16 cellular contexts compared by ENCODE assay signal in the genomic region with DNA sequence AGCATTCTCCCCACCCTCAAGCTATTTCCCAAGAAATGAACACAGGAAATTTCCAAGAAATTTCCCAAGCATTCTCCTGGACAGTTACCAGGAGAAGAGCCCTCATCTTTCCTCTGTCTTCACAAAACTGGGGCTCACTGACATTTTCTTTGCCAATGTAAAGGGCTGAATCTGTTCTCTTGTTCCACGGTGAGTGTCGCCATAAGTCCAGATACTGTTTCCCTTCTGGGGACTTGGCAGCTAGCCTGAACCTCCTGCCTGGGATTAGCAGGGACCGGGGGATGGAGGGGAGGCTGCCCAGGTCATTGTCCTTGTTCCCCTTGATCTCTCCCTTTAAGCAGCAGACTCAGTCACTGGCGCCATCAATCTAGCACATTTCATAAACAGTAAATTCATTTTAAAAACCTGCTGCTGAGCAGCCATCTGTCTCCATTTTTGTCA.
A peak's percentile ranks its signal among the peaks of the same experiment; 100 is the strongest.
DNase-seq lines count a peak whose midpoint lies in the region; ATAC-seq and TF ChIP-seq lines count a peak whose summit lies in the region.
"Had no signal": no experiment of that assay in that cellular context is flagged by ENCODE, and none has a peak within 500 bp of the region (broad histone marks: within the 10 kb centered on the region; RNA-seq: fewer than 3 reads in every experiment).

No MANE protein-coding gene starts in this region.

- no peak for TF ChIP-seq CTCF in omental fat pad (IDR thresholded peaks at IDR 0.05)

- H3K27ac Mint-ChIP-seq in naive thymus-derived CD4-positive, alpha-beta T cell: no peak overlapping the region
- H3K27ac Mint-ChIP-seq: CD14-positive monocyte, memory B cell had no signal

- H3K4me3 Mint-ChIP-seq in naive thymus-derived CD4-positive, alpha-beta T cell: no peak overlapping the region
- H3K4me3 Mint-ChIP-seq: CD14-positive monocyte, memory B cell had no signal

- peak; percentile 79 for DNase-seq in DMS 273 treated with DMSO at 0.1 percent for 48 hours (lab: John Stamatoyannopoulos, UW)
- peak; percentile 78 for DNase-seq in NCI-H524 treated with DMSO at 0.1 percent for 48 hours (lab: John Stamatoyannopoulos, UW)
- DNase-seq in fibroblast of gingiva (ENCODE audit: low read depth): peak; percentile 17
- DNase-seq in omental fat pad (ENCODE audit: low spot score): no peak
- no peak for DNase-seq in stimulated activated CD4-positive, alpha-beta T cell treated with anti-CD3 and anti-CD28 coated beads, Interleukin-12 subunit alpha, Interleukin-12 subunit beta, amount 100 ng/mL, for 4 hours
- no peak for DNase-seq in naive thymus-derived CD4-positive, alpha-beta T cell
- DNase-seq in activated CD4-positive, CD25-positive, alpha-beta regulatory T cell (lab: John Stamatoyannopoulos, UW): no peak
- DNase-seq in GM19240 (ENCODE audit: insufficient read length, low spot score): no peak
- DNase-seq: activated CD8-positive, alpha-beta memory T cell treated with anti-CD3 and anti-CD28 coated beads, Interleukin-2, amount 50 U/mL, for 48 hours; effector CD8-positive, alpha-beta T cell; stimulated activated CD4-positive, alpha-beta T cell treated with anti-CD3 and anti-CD28 coated beads, Interleukin-4, amount 100 ng/mL, for 1 hour; stimulated activated naive CD4-positive, alpha-beta T cell treated with Interleukin-2 at 50 U/mL for 16 hours had no signal

- H3K4me3 ChIP-seq in naive thymus-derived CD4-positive, alpha-beta T cell (ENCODE audit: low read length): no peak overlapping the region

- no peaks in the 10 kb centered on the region for H3K4me1 Mint-ChIP-seq in naive thymus-derived CD4-positive, alpha-beta T cell
- H3K4me1 Mint-ChIP-seq: CD14-positive monocyte, memory B cell had no signal

- no peaks in the 10 kb centered on the region for H3K36me3 ChIP-seq in naive thymus-derived CD4-positive, alpha-beta T cell (ENCODE audit: control insufficient read depth in 2 of 3, insufficient read depth in 3 of 3, low read length in 3 of 3)

- H3K27me3 Mint-ChIP-seq in naive thymus-derived CD4-positive, alpha-beta T cell: peaks cover 5 to 28% (median 16%) of the 10 kb centered on the region in 5 donors

- H3K27me3 ChIP-seq in naive thymus-derived CD4-positive, alpha-beta T cell (ENCODE audit: control insufficient read depth in 2 of 2, insufficient read depth in 2 of 2, low read length in 2 of 2): no peaks in the 10 kb centered on the region

- ATAC-seq in omental fat pad (ENCODE audit: low FRiP score): peak; percentile 65
- no peak for ATAC-seq in naive thymus-derived CD4-positive, alpha-beta T cell
- ATAC-seq: Panc1 had no signal

- no peaks in the 10 kb centered on the region for H3K36me3 Mint-ChIP-seq in naive thymus-derived CD4-positive, alpha-beta T cell
- H3K36me3 Mint-ChIP-seq: CD14-positive monocyte, memory B cell had no signal

- peaks cover 0 to under 1% (median 0%) of the 10 kb centered on the region in 11 donors for H3K9me3 Mint-ChIP-seq in naive thymus-derived CD4-positive, alpha-beta T cell
- H3K9me3 Mint-ChIP-seq: memory B cell had no signal

- no peaks in the 10 kb centered on the region for H3K9me3 ChIP-seq in naive thymus-derived CD4-positive, alpha-beta T cell (ENCODE audit: control insufficient read depth in 2 of 3, low read length in 3 of 3)

- POLR2A ChIA-PET in naive thymus-derived CD4-positive, alpha-beta T cell (lab: Charles Lee): no interaction called here

- no peaks in the 10 kb centered on the region for H3K4me1 ChIP-seq in naive thymus-derived CD4-positive, alpha-beta T cell (ENCODE audit: control insufficient read depth in 2 of 2, insufficient read depth in 2 of 2, low read length in 2 of 2)

- CTCF ChIA-PET in naive thymus-derived CD4-positive, alpha-beta T cell (lab: Charles Lee): no interaction called here

- intact Hi-C loops in naive thymus-derived CD4-positive, alpha-beta T cell (cut with micrococcal nuclease): no loop called here

- H3K27ac ChIP-seq in naive thymus-derived CD4-positive, alpha-beta T cell (ENCODE audit: low read depth, low read length): no peak overlapping the region
- H3K27ac ChIP-seq: KMS-11 had no signal

Comparison
In these comparisons a context has a peak if more than half of its experiments do, and no peak if none do; other contexts are left out.
1. DNase-seq: peak in DMS 273 treated with DMSO at 0.1 percent for 48 hours (single experiment), NCI-H524 treated with DMSO at 0.1 percent for 48 hours (single experiment) and fibroblast of gingiva (single experiment); none in omental fat pad (single experiment), stimulated activated CD4-positive, alpha-beta T cell treated with anti-CD3 and anti-CD28 coated beads, Interleukin-12 subunit alpha, Interleukin-12 subunit beta, amount 100 ng/mL, for 4 hours (single experiment), naive thymus-derived CD4-positive, alpha-beta T cell (0 of 9), activated CD4-positive, CD25-positive, alpha-beta regulatory T cell (0 of 4) and GM19240 (single experiment).